In the genomic region with DNA sequence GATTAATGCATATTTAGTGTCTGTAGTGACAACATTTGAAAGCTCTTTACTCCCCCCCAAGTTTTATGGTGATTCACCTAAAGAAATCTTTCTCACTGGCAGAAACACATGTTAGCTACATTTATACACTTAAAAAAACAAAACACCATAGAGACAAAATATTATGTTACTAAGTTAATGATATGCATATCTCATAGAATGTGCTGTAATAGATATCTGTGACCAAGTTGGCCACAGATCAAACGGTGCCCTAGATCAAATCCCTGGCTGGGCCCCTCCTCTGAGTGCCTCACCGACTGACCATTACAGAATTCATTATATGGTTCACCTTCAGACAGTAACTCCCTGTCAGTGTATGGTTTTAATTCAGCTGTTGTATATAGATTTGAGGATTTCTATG, we compare ENCODE assay signal across 26 cellular contexts.
DNase-seq lines count a peak whose midpoint lies in the region; ATAC-seq and TF ChIP-seq lines count a peak whose summit lies in the region.
"Had no signal": no experiment of that assay in that cellular context is flagged by ENCODE, and none has a peak within 500 bp of the region (broad histone marks: within the 10 kb centered on the region; RNA-seq: fewer than 3 reads in every experiment).

No MANE protein-coding gene starts in this region.

- no peak overlapping the region; a peak in 1 of 4 replicates for H4K8ac ChIP-seq in IMR-90 (ENCODE audit: low read depth in 2 of 2, low read length in 2 of 2)

- CTCF ChIA-PET in IMR-90 (lab: Yijun Ruan, JAX), result no interaction called here

- H2BK120ac ChIP-seq in IMR-90 (ENCODE audit: low read depth, low read length), result no peak overlapping the region

- no peak overlapping the region for H3K9ac ChIP-seq in IMR-90 (ENCODE audit: low read depth, low read length)

- H3K36me3 ChIP-seq in IMR-90 (ENCODE audit: control insufficient read depth, insufficient read depth, low read length) (no peaks in the 10 kb centered on the region), brain microvascular endothelial cell (replicated peaks) (no peaks in the 10 kb centered on the region), lower lobe of right lung (no peaks in the 10 kb centered on the region)
- H3K36me3 ChIP-seq: heart left ventricle, sigmoid colon, thyroid gland had no signal

- H2AK5ac ChIP-seq in IMR-90 (ENCODE audit: low read depth, low read length), result no peak overlapping the region

- no peak overlapping the region for H3K56ac ChIP-seq in IMR-90 (ENCODE audit: extremely low read depth, insufficient read depth, low read length)

- H2AFZ ChIP-seq in IMR-90 (replicated peaks; ENCODE audit: low read length, poor library complexity), result no peak overlapping the region

- H3K4me2 ChIP-seq in IMR-90 (ENCODE audit: low read depth, low read length), result no peak overlapping the region

- H3K27me3 ChIP-seq in IMR-90 (ENCODE audit: control insufficient read depth, insufficient read depth, low read length) (no peaks in the 10 kb centered on the region), brain microvascular endothelial cell (replicated peaks) (no peaks in the 10 kb centered on the region), lower lobe of right lung (ENCODE audit: low read depth) (no peaks in the 10 kb centered on the region)
- H3K27me3 ChIP-seq: foreskin keratinocyte, heart left ventricle, sigmoid colon, thyroid gland had no signal

- ATAC-seq in IMR-90 (ENCODE audit: low read depth) (peak; percentile 25; the same call in 1 of the 2 replicates), lower lobe of right lung (no peak), GM21737 (IDR thresholded peaks at IDR 0.05; ENCODE audit: unreplicated experiment) (no peak)
- ATAC-seq: activated CD4-positive, CD25-positive, alpha-beta regulatory T cell treated with anti-CD3 and anti-CD28 coated beads, Interleukin-2, amount 50 U/mL, for 24 hours; CD8-positive, alpha-beta T cell; foreskin keratinocyte; HCT116; heart left ventricle; PC-3; psoas muscle had no signal

- H2BK5ac ChIP-seq in IMR-90 (ENCODE audit: low read depth, low read length, poor library complexity, severe bottlenecking), result no peak overlapping the region

- peak; percentile 33 for DNase-seq in Daoy (ENCODE audit: low read depth)
- peak; percentile 72 for DNase-seq in IMR-90
- DNase-seq in brain microvascular endothelial cell, result peak; percentile 72
- peak; percentile 28 for DNase-seq in fibroblast of the aortic adventitia (ENCODE audit: low read depth)
- no peak for DNase-seq in lower lobe of right lung
- DNase-seq in central memory CD4-positive, alpha-beta T cell, result no peak
- DNase-seq in GM20000 (ENCODE audit: low spot score), result no peak
- DNase-seq: activated CD4-positive, alpha-beta T cell treated with anti-CD3 and anti-CD28 coated beads, Interleukin-2, amount 50 U/mL, for 4 hours; activated CD8-positive, alpha-beta memory T cell treated with anti-CD3 and anti-CD28 coated beads, Interleukin-2, amount 50 U/mL, for 4 hours; activated naive CD4-positive, alpha-beta T cell treated with Interleukin-2 at 50 U/mL for 16 hours; CD8-positive, alpha-beta T cell; effector CD4-positive, alpha-beta T cell; foreskin keratinocyte; heart left ventricle; kidney; naive B cell; NCI-H1930; NCI-H524 treated with DMSO at 0.1 percent for 48 hours; PC-3; psoas muscle; sigmoid colon; stimulated activated CD4-positive, alpha-beta T cell treated with anti-CD3 and anti-CD28 coated beads, Interleukin-4, amount 100 ng/mL, for 24 hours; thyroid gland had no signal

- H4K20me1 ChIP-seq in IMR-90 (ENCODE audit: insufficient read depth, low read length), result no peaks in the 10 kb centered on the region

- no peaks in the 10 kb centered on the region for H3K9me1 ChIP-seq in IMR-90 (ENCODE audit: insufficient read depth, low read length)

- no peaks in the 10 kb centered on the region for H3K79me1 ChIP-seq in IMR-90 (ENCODE audit: low read depth in 1 of 2, low read length in 2 of 2)

- TF ChIP-seq RAD21 in IMR-90 (IDR thresholded peaks at IDR 0.05; ENCODE audit: low read length), result no peak

- no peaks in the 10 kb centered on the region for H3K9me3 ChIP-seq in IMR-90 (ENCODE audit: control insufficient read depth, insufficient read depth, low read length)
- no peaks in the 10 kb centered on the region for H3K9me3 ChIP-seq in lower lobe of right lung
- H3K9me3 ChIP-seq: heart left ventricle, psoas muscle, sigmoid colon, thyroid gland had no signal

- H4K91ac ChIP-seq in IMR-90 (ENCODE audit: insufficient read depth, low read depth, low read length), result no peak overlapping the region; the same call in 1 of the 2 replicates

- no peak overlapping the region for H3K23ac ChIP-seq in IMR-90 (ENCODE audit: low read depth, low read length)

- H2BK15ac ChIP-seq in IMR-90 (ENCODE audit: low read depth, low read length), result 0 out of 3 replicates have a peak overlapping the region, but pooled peaks have one; percentile 21

- H3K4me1 ChIP-seq in IMR-90 (ENCODE audit: control insufficient read depth, insufficient read depth, low read length) (no peaks in the 10 kb centered on the region), lower lobe of right lung (peaks cover 9% of the 10 kb centered on the region)
- H3K4me1 ChIP-seq: foreskin keratinocyte, psoas muscle, thyroid gland had no signal

- H3K14ac ChIP-seq in IMR-90 (replicated peaks; ENCODE audit: low read depth, low read length), result no peak overlapping the region

- H2AK9ac ChIP-seq in IMR-90 (replicated peaks; ENCODE audit: low read depth, low read length, poor library complexity), result no peak overlapping the region

- no peak overlapping the region for H4K5ac ChIP-seq in IMR-90 (ENCODE audit: low read depth, low read length)

- no CpG with 5 or more reads among the region's 2 CpGs for WGBS in IMR-90 (ENCODE audit: extremely low coverage in 2 of 2, insufficient read length in 1 of 2), 2 experiments

- H3K4me3 ChIP-seq in IMR-90 (ENCODE audit: insufficient read depth, low read depth, low read length) (no peak overlapping the region), brain microvascular endothelial cell (ENCODE audit: low read depth, low read length) (no peak overlapping the region), fibroblast of the aortic adventitia (ENCODE audit: low read depth, low read length) (no peak overlapping the region), lower lobe of right lung (no peak overlapping the region)
- H3K4me3 ChIP-seq: heart left ventricle, psoas muscle, sigmoid colon, thyroid gland had no signal

- TF ChIP-seq CTCF in IMR-90 (conservative IDR thresholded peaks at IDR 0.05; ENCODE audit: low read depth, low read length) (no peak), brain microvascular endothelial cell (IDR thresholded peaks at IDR 0.05; ENCODE audit: low read depth, low read length, missing control alignments) (no peak), fibroblast of the aortic adventitia (IDR thresholded peaks at IDR 0.05; ENCODE audit: insufficient read depth, low read length) (no peak), lower lobe of right lung (IDR thresholded peaks at IDR 0.05) (no peak), GM20000 (IDR thresholded peaks at IDR 0.05; ENCODE audit: extremely low read depth, missing control alignments) (no peak)

- BruUV-seq in IMR-90 (replicated peaks; lab: Mats Ljungman, UMichigan), result no TSS peak

- dilution Hi-C loops in IMR-90 (cut with HindIII; ENCODE audit: low sequenced_read_pairs, unreplicated experiment), result no loop called here

- in situ Hi-C loops in IMR-90 (cut with MboI; ENCODE audit: low sequenced_read_pairs), result no loop called here
- in situ Hi-C loops in brain microvascular endothelial cell (cut with HindIII; ENCODE audit: low pct_ligation_motif_present, low sequenced_read_pairs), result no loop called here

- H3K4ac ChIP-seq in IMR-90 (ENCODE audit: low read depth, low read length), result 0 out of 2 replicates have a peak overlapping the region, but pooled peaks have one; percentile 56

- intact Hi-C loops in IMR-90 (cut with micrococcal nuclease) (loop anchor here (5.0 kb wide), 1 partner anchor 216 kb away; no protein-coding TSS in a partner anchor), lower lobe of right lung (cut with DNase I) (no loop called here)

- H3K18ac ChIP-seq in IMR-90 (ENCODE audit: low read depth, low read length), result no peak overlapping the region

- no peak overlapping the region for H3K27ac ChIP-seq in IMR-90 (ENCODE audit: insufficient read depth, low read length)
- no peak overlapping the region for H3K27ac ChIP-seq in brain microvascular endothelial cell
- H3K27ac ChIP-seq in lower lobe of right lung, result no peak overlapping the region
- H3K27ac ChIP-seq: foreskin keratinocyte, heart left ventricle, psoas muscle, sigmoid colon, thyroid gland had no signal

- H2BK20ac ChIP-seq in IMR-90 (ENCODE audit: low read depth, low read length), result no peak overlapping the region

- POLR2A ChIA-PET in IMR-90 (lab: Charles Lee; ENCODE audit: unreplicated experiment), result interaction anchor here (0.6 kb wide), 2 partner anchors 56 to 500 kb away, joined by 3 read pairs; no protein-coding TSS in a partner anchor

- no peak for TF ChIP-seq POLR2A in IMR-90 (IDR thresholded peaks at IDR 0.05; ENCODE audit: low read depth, low read length)

TF ChIP-seq in IMR-90, 13 proteins besides CTCF, POLR2A, EP300 and RAD21:
- TF ChIP-seq MXI1 (IDR thresholded peaks at IDR 0.05; ENCODE audit: borderline replicate concordance, low read depth, low read length) (no peak), RFX5 (IDR thresholded peaks at IDR 0.05; ENCODE audit: low read depth, low read length) (no peak), CHD1 (IDR thresholded peaks at IDR 0.05; ENCODE audit: low read depth, low read length) (no peak), CEBPB (IDR thresholded peaks at IDR 0.05; ENCODE audit: low read depth, low read length) (no peak), FOS (IDR thresholded peaks at IDR 0.05; ENCODE audit: low read depth, low read length) (0 out of 2 replicates have a peak, but pooled peaks have one; percentile 20)

Comparison
In these comparisons a context has a peak if more than half of its experiments do, and no peak if none do; other contexts are left out.
1. DNase-seq: peak in Daoy (single experiment), IMR-90 (single experiment), brain microvascular endothelial cell (single experiment) and fibroblast of the aortic adventitia (single experiment); none in lower lobe of right lung (single experiment), central memory CD4-positive, alpha-beta T cell (single experiment) and GM20000 (single experiment).